Comparison of ENCODE assay signal across 17 cellular contexts in genomic region chr7:139889186-139889871, GRCh38.
DNase-seq lines count a peak whose midpoint lies in the region; ATAC-seq, FAIRE-seq and TF ChIP-seq lines count a peak whose summit lies in the region.
"Had no signal": no experiment of that assay in that cellular context is flagged by ENCODE, and none has a peak within 500 bp of the region (broad histone marks: within the 10 kb centered on the region; RNA-seq: fewer than 3 reads in every experiment).

No MANE protein-coding gene starts in this region.

- in situ Hi-C loops in IMR-90 (cut with MboI; ENCODE audit: low sequenced_read_pairs) = no loop called here

- no TSS peak for BruUV-seq in IMR-90 (replicated peaks; lab: Mats Ljungman, UMichigan)

- H3K9me3 Mint-ChIP-seq in astrocyte (ENCODE audit: unreplicated experiment) = no peaks in the 10 kb centered on the region
- H3K9me3 Mint-ChIP-seq: central memory CD8-positive, alpha-beta T cell had no signal

- H2BK5ac ChIP-seq in IMR-90 (ENCODE audit: low read depth, low read length, poor library complexity, severe bottlenecking) = no peak overlapping the region

- H3K4me3 Mint-ChIP-seq in astrocyte (ENCODE audit: unreplicated experiment) = no peak overlapping the region
- H3K4me3 Mint-ChIP-seq: activated naive CD8-positive, alpha-beta T cell treated with anti-CD3 and anti-CD28 coated beads for 36 hours; CD4-positive, alpha-beta memory T cell; central memory CD8-positive, alpha-beta T cell had no signal

- dilution Hi-C loops in IMR-90 (cut with HindIII; ENCODE audit: low sequenced_read_pairs, unreplicated experiment) = no loop called here

- H3K14ac ChIP-seq in IMR-90 (replicated peaks; ENCODE audit: low read depth, low read length) = no peak overlapping the region

- no peaks in the 10 kb centered on the region for H4K20me1 ChIP-seq in IMR-90 (ENCODE audit: insufficient read depth, low read length)
- H4K20me1 ChIP-seq in astrocyte (ENCODE audit: insufficient read depth, low read length) = no peaks in the 10 kb centered on the region

- H4K91ac ChIP-seq in IMR-90 (ENCODE audit: insufficient read depth, low read depth, low read length) = no peak overlapping the region

- H2AK5ac ChIP-seq in IMR-90 (ENCODE audit: low read depth, low read length) = no peak overlapping the region

- H3K4me3 ChIP-seq in IMR-90 (ENCODE audit: insufficient read depth, low read depth, low read length) = no peak overlapping the region
- no peak overlapping the region for H3K4me3 ChIP-seq in astrocyte (ENCODE audit: insufficient read depth, low read depth, low read length)
- H3K4me3 ChIP-seq in neutrophil (ENCODE audit: low read depth in 1 of 2, low read length in 1 of 2) = no peak overlapping the region
- H3K4me3 ChIP-seq: pancreas, testis had no signal

- no peaks in the 10 kb centered on the region for H3K4me1 Mint-ChIP-seq in astrocyte (ENCODE audit: low read depth, unreplicated experiment)
- H3K4me1 Mint-ChIP-seq: central memory CD8-positive, alpha-beta T cell had no signal

- H3K9me1 ChIP-seq in IMR-90 (ENCODE audit: insufficient read depth, low read length) = no peaks in the 10 kb centered on the region; the same call in 1 of the 2 replicates

- H3K27me3 ChIP-seq in IMR-90 (ENCODE audit: control insufficient read depth, insufficient read depth, low read length) (no peaks in the 10 kb centered on the region), astrocyte (ENCODE audit: insufficient read depth, low read length) (peaks cover 2% of the 10 kb centered on the region), neutrophil (no peaks in the 10 kb centered on the region)
- H3K27me3 ChIP-seq: pancreas, testis had no signal

- H2BK20ac ChIP-seq in IMR-90 (ENCODE audit: low read depth, low read length) = no peak overlapping the region

- H3K27ac ChIP-seq in IMR-90 (ENCODE audit: insufficient read depth, low read length) = no peak overlapping the region
- no peak overlapping the region for H3K27ac ChIP-seq in astrocyte (ENCODE audit: low read depth, low read length)
- peak overlapping the region; percentile 23 for H3K27ac ChIP-seq in neutrophil
- H3K27ac ChIP-seq: pancreas, testis had no signal

- peaks cover 1% of the 10 kb centered on the region; the same call in 1 of the 2 replicates for H3K36me3 ChIP-seq in IMR-90 (ENCODE audit: control insufficient read depth, insufficient read depth, low read length)
- no peaks in the 10 kb centered on the region for H3K36me3 ChIP-seq in astrocyte (ENCODE audit: insufficient read depth, low read length)
- H3K36me3 ChIP-seq in neutrophil = peaks cover 47% of the 10 kb centered on the region
- H3K36me3 ChIP-seq: pancreas had no signal

- no peak overlapping the region; a peak in 1 of 4 replicates for H4K8ac ChIP-seq in IMR-90 (ENCODE audit: low read depth in 2 of 2, low read length in 2 of 2)

- no peak overlapping the region; the same call in 1 of the 2 replicates for H3K18ac ChIP-seq in IMR-90 (ENCODE audit: low read depth, low read length)

- H2BK120ac ChIP-seq in IMR-90 (ENCODE audit: low read depth, low read length) = no peak overlapping the region

- no peak for TF ChIP-seq CTCF in IMR-90 (conservative IDR thresholded peaks at IDR 0.05; ENCODE audit: low read depth, low read length)
- no peak for TF ChIP-seq CTCF in astrocyte (IDR thresholded peaks at IDR 0.05; ENCODE audit: insufficient read depth, low read depth, low read length)
- TF ChIP-seq CTCF in neutrophil (IDR thresholded peaks at IDR 0.05) = no peak

- H3K27ac Mint-ChIP-seq in astrocyte (ENCODE audit: unreplicated experiment) = no peak overlapping the region
- H3K27ac Mint-ChIP-seq: activated naive CD8-positive, alpha-beta T cell treated with anti-CD3 and anti-CD28 coated beads for 36 hours had no signal

- DNase-seq in GM04503 (ENCODE audit: low read depth) (peak; percentile 16), IMR-90 (peak; percentile 50), astrocyte (ENCODE audit: low read depth) (peak; percentile 42), SIG-M5 treated with dmso at 0.1 percent for 504 hours (lab: John Stamatoyannopoulos, UW; ENCODE audit: unreplicated experiment) (no peak), NCI-H1930 (lab: John Stamatoyannopoulos, UW) (no peak)
- DNase-seq: activated CD4-positive, CD25-positive, alpha-beta regulatory T cell; activated naive CD8-positive, alpha-beta T cell treated with anti-CD3 and anti-CD28 coated beads for 36 hours; CD4-positive, alpha-beta memory T cell; head of caudate nucleus; NCI-H146; NCI-H446; pancreas; testis had no signal

- H3K9ac ChIP-seq in IMR-90 (ENCODE audit: low read depth, low read length) (no peak overlapping the region), astrocyte (ENCODE audit: low read length) (no peak overlapping the region)

- H3K56ac ChIP-seq in IMR-90 (ENCODE audit: extremely low read depth, insufficient read depth, low read length) = no peak overlapping the region

- POLR2A ChIA-PET in IMR-90 (lab: Charles Lee; ENCODE audit: unreplicated experiment) = no interaction called here

- H3K4me2 ChIP-seq in IMR-90 (ENCODE audit: low read depth, low read length) = no peak overlapping the region
- no peak overlapping the region for H3K4me2 ChIP-seq in astrocyte (ENCODE audit: low read length)

- H3K27me3 Mint-ChIP-seq in astrocyte (ENCODE audit: low read depth, unreplicated experiment) = peaks cover 5% of the 10 kb centered on the region
- H3K27me3 Mint-ChIP-seq: activated naive CD8-positive, alpha-beta T cell treated with anti-CD3 and anti-CD28 coated beads for 36 hours had no signal

- H3K4ac ChIP-seq in IMR-90 (ENCODE audit: low read depth, low read length) = no peak overlapping the region

- ATAC-seq in IMR-90 (ENCODE audit: low read depth) (no peak), GM19463 (IDR thresholded peaks at IDR 0.05; ENCODE audit: unreplicated experiment) (no peak)
- ATAC-seq: pancreas had no signal

- CTCF ChIA-PET in IMR-90 (lab: Yijun Ruan, JAX) = no interaction called here

- TF ChIP-seq RAD21 in IMR-90 (IDR thresholded peaks at IDR 0.05; ENCODE audit: low read length) = no peak

- H3K23ac ChIP-seq in IMR-90 (ENCODE audit: low read depth, low read length) = no peak overlapping the region

- no peak overlapping the region for H2AK9ac ChIP-seq in IMR-90 (replicated peaks; ENCODE audit: low read depth, low read length, poor library complexity)

- H2AFZ ChIP-seq in IMR-90 (replicated peaks; ENCODE audit: low read length, poor library complexity) = no peak overlapping the region
- H2AFZ ChIP-seq in astrocyte (ENCODE audit: low read depth, low read length) = no peak overlapping the region

- H3K79me2 ChIP-seq in astrocyte (ENCODE audit: insufficient read depth, low read length) = no peaks in the 10 kb centered on the region

- FAIRE-seq in astrocyte (lab: Jason Lieb, UNC) = no peak
- FAIRE-seq: G401.6, pancreas had no signal

- intact Hi-C loops in IMR-90 (cut with micrococcal nuclease) = no loop called here

- H3K4me1 ChIP-seq in IMR-90 (ENCODE audit: control insufficient read depth, insufficient read depth, low read length) = no peaks in the 10 kb centered on the region
- no peaks in the 10 kb centered on the region for H3K4me1 ChIP-seq in astrocyte (ENCODE audit: insufficient read depth, low read length)
- H3K4me1 ChIP-seq in neutrophil (ENCODE audit: control insufficient read depth in 1 of 2, insufficient read depth in 1 of 2, low read depth in 1 of 2, low read length in 1 of 2) = peaks cover 35 to 36% of the 10 kb centered on the region in 2 experiments
- H3K4me1 ChIP-seq: pancreas, testis had no signal

- no peak for TF ChIP-seq POLR2A in IMR-90 (IDR thresholded peaks at IDR 0.05; ENCODE audit: low read depth, low read length)

- no peak overlapping the region for H4K5ac ChIP-seq in IMR-90 (ENCODE audit: low read depth, low read length)

- H3K36me3 Mint-ChIP-seq in astrocyte (ENCODE audit: low read depth, unreplicated experiment) = no peaks in the 10 kb centered on the region
- H3K36me3 Mint-ChIP-seq: activated naive CD8-positive, alpha-beta T cell treated with anti-CD3 and anti-CD28 coated beads for 36 hours had no signal

- H3K9me3 ChIP-seq in IMR-90 (ENCODE audit: control insufficient read depth, insufficient read depth, low read length) (peaks cover 3% of the 10 kb centered on the region; the same call in 1 of the 2 replicates), astrocyte (ENCODE audit: insufficient read depth, low read depth, low read length) (no peaks in the 10 kb centered on the region), neutrophil (no peaks in the 10 kb centered on the region)
- H3K9me3 ChIP-seq: pancreas, testis had no signal

- no CpG with 5 or more reads among the region's 5 CpGs for WGBS in IMR-90 (ENCODE audit: extremely low coverage in 2 of 2, insufficient read length in 1 of 2), 2 experiments

- no peak overlapping the region for H2BK15ac ChIP-seq in IMR-90 (ENCODE audit: low read depth, low read length)

- no peaks in the 10 kb centered on the region for H3K79me1 ChIP-seq in IMR-90 (ENCODE audit: low read depth in 1 of 2, low read length in 2 of 2)

TF ChIP-seq in IMR-90, 13 proteins besides CTCF, POLR2A, EP300 and RAD21:
- TF ChIP-seq MXI1 (IDR thresholded peaks at IDR 0.05; ENCODE audit: borderline replicate concordance, low read depth, low read length) = no peak
- 0 out of 2 replicates have a peak, but pooled peaks have one; percentile 11 for TF ChIP-seq FOS (IDR thresholded peaks at IDR 0.05; ENCODE audit: low read depth, low read length)

Comparison
In these comparisons a context has a peak if more than half of its experiments do, and no peak if none do; other contexts are left out.
1. DNase-seq: peak in GM04503 (single experiment), IMR-90 (single experiment) and astrocyte (single experiment); none in SIG-M5 treated with dmso at 0.1 percent for 504 hours (single experiment) and NCI-H1930 (0 of 2).